ENCODE assay signal across 1 cellular context in genomic region chr7:123650595-123650994, GRCh38.
TF ChIP-seq lines count a peak whose summit lies in the region.

No MANE protein-coding gene starts in this region.

TF ChIP-seq in GM23338, 12 proteins besides CTCF, POLR2A, EP300 and RAD21 (continued from another document):
- TF ChIP-seq ZNF462 (CRISPR knock-in tag; IDR thresholded peaks at IDR 0.05): no peak
